Comparison of ENCODE assay signal across 8 cellular contexts in the genomic region with DNA sequence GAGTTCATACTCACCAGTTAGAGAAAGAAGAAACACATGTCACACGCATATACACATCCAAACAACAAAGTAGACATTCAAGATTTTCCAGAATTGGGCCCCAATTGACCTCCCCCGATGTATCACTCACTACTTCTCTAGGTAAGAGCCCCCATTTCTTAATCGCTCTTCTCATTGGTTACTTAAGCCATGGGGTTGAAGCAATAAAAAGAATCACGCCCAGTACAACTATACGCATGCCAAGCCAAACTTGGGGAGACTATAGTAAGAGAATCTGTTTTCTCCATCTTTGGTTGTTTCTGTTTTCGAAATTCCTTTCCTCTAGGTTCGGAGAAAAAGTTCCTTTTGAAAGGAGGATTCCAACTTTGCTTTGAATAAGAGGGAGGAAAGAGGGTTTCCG. TPM values are rescaled to one million over a fixed set of nuclear protein-coding genes. Genes with fewer than 3 reads are reported as not detected.
DNase-seq lines count a peak whose midpoint lies in the region; ATAC-seq, FAIRE-seq and TF ChIP-seq lines count a peak whose summit lies in the region.

No MANE protein-coding gene starts in this region.

- H3K4me3 ChIP-seq in K562 (peak overlapping the region; percentile 63), kidney epithelial cell (ENCODE audit: low read depth, low read length) (peak overlapping the region; percentile 98)

- intact Hi-C loops in K562 (cut with micrococcal nuclease), result no loop called here

- H3K4me3 Mint-ChIP-seq in stimulated activated naive CD8-positive, alpha-beta T cell treated with anti-CD3 and anti-CD28 coated beads, Interleukin-15, Interleukin-2, amounts not matched to agents 100 ng/mL and 50 ng/mL, for 24 hours, result peak overlapping the region; percentile 95

- H3K27me3 ChIP-seq in K562 (ENCODE audit: control insufficient read depth in 2 of 2, insufficient read depth in 2 of 2, low read length in 2 of 2) (no peaks in the 10 kb centered on the region; a peak in 2 of 5 replicates), kidney epithelial cell (ENCODE audit: control insufficient read depth, insufficient read depth, low read length) (no peaks in the 10 kb centered on the region)

- peak; percentile 32 for DNase-seq in EL
- DNase-seq in LoVo (ENCODE audit: low spot score), result peak; percentile 23
- DNase-seq in K562 (ENCODE audit: extremely low read depth in 1 of 4, low spot score in 3 of 4), result peak in 2 of 4 experiments; percentile 17 to 32
- no peak for DNase-seq in kidney epithelial cell (ENCODE audit: low read depth)
- DNase-seq in HuH-7.5 (ENCODE audit: low spot score), result no peak
- DNase-seq in NCI-H774 (lab: John Stamatoyannopoulos, UW), result no peak
- no peak for DNase-seq in HTR-8/SVneo (ENCODE audit: insufficient read length, low spot score)

- H3K36me3 ChIP-seq in K562 (ENCODE audit: control insufficient read depth, insufficient read depth, low read length), result peaks cover 26% of the 10 kb centered on the region
- H3K36me3 ChIP-seq in kidney epithelial cell (ENCODE audit: control insufficient read depth, insufficient read depth, low read length), result no peaks in the 10 kb centered on the region

- no peak for TF ChIP-seq RAD21 in K562 (CRISPR knock-in tag; conservative IDR thresholded peaks at IDR 0.05 in 1 of 2, IDR thresholded peaks at IDR 0.05 in 1 of 2)

- H3K27me3 Mint-ChIP-seq in stimulated activated naive CD8-positive, alpha-beta T cell treated with anti-CD3 and anti-CD28 coated beads, Interleukin-15, Interleukin-2, amounts not matched to agents 100 ng/mL and 50 ng/mL, for 24 hours, result peaks cover 30% of the 10 kb centered on the region

- H3K9ac ChIP-seq in K562 (ENCODE audit: insufficient read depth in 1 of 2, low read depth in 2 of 2, low read length in 2 of 2), result peak overlapping the region; percentile 90 to 99

- TF ChIP-seq EP300 in K562 (IDR thresholded peaks at IDR 0.05; ENCODE audit: low read length), result no peak

- peaks cover 53% of the 10 kb centered on the region for H3K79me2 ChIP-seq in K562 (ENCODE audit: control insufficient read depth, insufficient read depth, low read length)

- no peaks in the 10 kb centered on the region for H3K9me3 ChIP-seq in K562 (replicated peaks; ENCODE audit: control insufficient read depth, insufficient read depth, low read depth, low read length)

- TSS peak; percentile 78 for BruUV-seq in K562 (replicated peaks; lab: Mats Ljungman, UMichigan)

- peaks cover 41% of the 10 kb centered on the region for H3K4me1 Mint-ChIP-seq in stimulated activated naive CD8-positive, alpha-beta T cell treated with anti-CD3 and anti-CD28 coated beads, Interleukin-15, Interleukin-2, amounts not matched to agents 100 ng/mL and 50 ng/mL, for 24 hours (ENCODE audit: low read depth)

- TF ChIP-seq POLR2A in K562 (conservative IDR thresholded peaks at IDR 0.05), result no peak

- H2AFZ ChIP-seq in K562 (ENCODE audit: low read depth, low read length), result peak overlapping the region; percentile 88

- FAIRE-seq in K562 (lab: Jason Lieb, UNC), result no peak
- no peak for FAIRE-seq in HTR-8/SVneo (lab: Jason Lieb, UNC)

- no peaks in the 10 kb centered on the region for H3K9me3 Mint-ChIP-seq in stimulated activated naive CD8-positive, alpha-beta T cell treated with anti-CD3 and anti-CD28 coated beads, Interleukin-15, Interleukin-2, amounts not matched to agents 100 ng/mL and 50 ng/mL, for 24 hours

- peaks cover 43% of the 10 kb centered on the region for H3K36me3 Mint-ChIP-seq in stimulated activated naive CD8-positive, alpha-beta T cell treated with anti-CD3 and anti-CD28 coated beads, Interleukin-15, Interleukin-2, amounts not matched to agents 100 ng/mL and 50 ng/mL, for 24 hours (ENCODE audit: low read depth)

- no peaks in the 10 kb centered on the region for H3K9me1 ChIP-seq in K562 (ENCODE audit: control insufficient read depth, insufficient read depth, low read length)

- H3K27ac ChIP-seq in K562 (ENCODE audit: extremely low read depth, low read depth, low read length), result peak overlapping the region; percentile 73

- under 1% methylated on average over 8 of the region's 8 CpGs for WGBS in K562 (ENCODE audit: insufficient coverage, low coverage, missing lambda C conversion rate)

- H4K20me1 ChIP-seq in K562 (replicated peaks; ENCODE audit: control insufficient read depth, insufficient read depth, low read length), result no peaks in the 10 kb centered on the region; the same call in 1 of the 2 replicates

- POLR2A ChIA-PET in K562 (lab: Yijun Ruan, JAX), result interaction anchor here (1.4 kb wide), 1 partner anchor 33 kb away, joined by 3 read pairs; the partner anchor contains the start of gene SYNRG

- peak overlapping the region; percentile 89 for H3K27ac Mint-ChIP-seq in stimulated activated naive CD8-positive, alpha-beta T cell treated with anti-CD3 and anti-CD28 coated beads, Interleukin-15, Interleukin-2, amounts not matched to agents 100 ng/mL and 50 ng/mL, for 24 hours

- peak overlapping the region; percentile 84 for H3K4me2 ChIP-seq in K562 (ENCODE audit: insufficient read depth, low read length)

- TF ChIP-seq CTCF in K562 (IDR thresholded peaks at IDR 0.05 in 2 of 3, conservative IDR thresholded peaks at IDR 0.05 in 1 of 3; ENCODE audit: insufficient read depth in 2 of 3, low read depth in 1 of 3, low read length in 3 of 3) (no peak), kidney epithelial cell (IDR thresholded peaks at IDR 0.05; ENCODE audit: insufficient read depth, low read length, poor library complexity, severe bottlenecking) (no peak)

- ATAC-seq in K562, result peak; percentile 50

- in situ Hi-C loops in K562 (cut with MboI), result no loop called here

- H3K4me1 ChIP-seq in K562 (replicated peaks in 1 of 2; ENCODE audit: control insufficient read depth in 2 of 2, insufficient read depth in 2 of 2, low read length in 2 of 2), result peaks cover 7 to 12% of the 10 kb centered on the region in 2 experiments; a peak in 4 of 5 replicates

- CTCF ChIA-PET in K562 (lab: Yijun Ruan, JAX; ENCODE audit: low intra/inter-chr PET ratio), result no interaction called here

TF ChIP-seq in K562, 482 proteins besides CTCF, POLR2A, EP300 and RAD21:
- TF ChIP-seq FOXJ2 (tag; IDR thresholded peaks at IDR 0.05), result 0 out of 2 replicates have a peak, but pooled peaks have one; percentile 1
- TF ChIP-seq, protein P1, sequence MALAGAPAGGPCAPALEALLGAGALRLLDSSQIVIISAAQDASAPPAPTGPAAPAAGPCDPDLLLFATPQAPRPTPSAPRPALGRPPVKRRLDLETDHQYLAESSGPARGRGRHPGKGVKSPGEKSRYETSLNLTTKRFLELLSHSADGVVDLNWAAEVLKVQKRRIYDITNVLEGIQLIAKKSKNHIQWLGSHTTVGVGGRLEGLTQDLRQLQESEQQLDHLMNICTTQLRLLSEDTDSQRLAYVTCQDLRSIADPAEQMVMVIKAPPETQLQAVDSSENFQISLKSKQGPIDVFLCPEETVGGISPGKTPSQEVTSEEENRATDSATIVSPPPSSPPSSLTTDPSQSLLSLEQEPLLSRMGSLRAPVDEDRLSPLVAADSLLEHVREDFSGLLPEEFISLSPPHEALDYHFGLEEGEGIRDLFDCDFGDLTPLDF (CRISPR knock-in tag; IDR thresholded peaks at IDR 0.05), result 0 out of 2 replicates have a peak, but pooled peaks have one; percentile 2
- no peak for TF ChIP-seq ATF7 (IDR thresholded peaks at IDR 0.05)
- TF ChIP-seq GTF2A2 (tag; IDR thresholded peaks at IDR 0.05), result no peak
- no peak for TF ChIP-seq POLR2AphosphoS5 (IDR thresholded peaks at IDR 0.05; ENCODE audit: control insufficient read depth, insufficient read depth, low read depth, low read length)

RNA-seq across cellular contexts. Expression of gene DDX52, which starts 0.5 kb away (rescaled TPM):
- 43.4 and 169 TPM in 2 replicates for total RNA-seq in K562 (2011; cell fraction: chromatin; rRNA removed; ENCODE audit: low replicate concordance)
- total RNA-seq in K562 (2011; cell fraction: nucleolus; rRNA removed), result 26.5 and 30.1 TPM in 2 replicates
- total RNA-seq in K562 (2011; cell fraction: nucleoplasm; rRNA removed), result 63.9 and 100 TPM in 2 replicates
- total RNA-seq in K562 (2014; rRNA removed) (19.1 and 22.1 TPM in 2 replicates), K562 (2014; rRNA removed; fragmentation: Illumina TruSeq; extraction: Trizol) (50.5 and 59.2 TPM in 2 replicates), K562 (2015; rRNA removed; fragmentation: Illumina TruSeq; extraction: Trizol) (33.3 and 39.5 TPM in 2 replicates), K562 (2021) (37.0 and 37.6 TPM in 2 replicates), kidney epithelial cell (35.6 and 38.1 TPM in 2 replicates)
- polyA plus RNA-seq in K562 (2011; rRNA removed) (11.6 and 22.0 TPM in 2 replicates), K562 (2014; fragmentation: Illumina TruSeq; extraction: Trizol) (38.3 and 50.1 TPM in 2 replicates), K562 (2014; fragmentation: Nextera tagmentation; extraction: Ambion mirVana) (10 to 100 TPM; 30.2 to 34.8 TPM), K562 (2014; rRNA removed) (20.8 and 24.2 TPM in 2 replicates)
- polyA plus RNA-seq in K562 (2011; cell fraction: cytosol; rRNA removed), result 7.6 and 13.0 TPM in 2 replicates
- 17.6 and 28.7 TPM in 2 replicates for polyA plus RNA-seq in K562 (2011; cell fraction: nucleus; rRNA removed)
- 20.0 and 20.6 TPM in 2 replicates for polyA plus RNA-seq in K562 (2012)
- 25.0 and 39.3 TPM in 2 replicates for polyA minus RNA-seq in K562 (2011; rRNA and poly(A)+ RNA removed)
- 5.3 and 19.6 TPM in 2 replicates for polyA minus RNA-seq in K562 (2011; cell fraction: cytosol; rRNA and poly(A)+ RNA removed)
- polyA minus RNA-seq in K562 (2011; cell fraction: nucleus; rRNA and poly(A)+ RNA removed), result 18.3 and 19.4 TPM in 2 replicates

RNA-seq across cellular contexts. Expression of gene SYNRG, which starts 33.5 kb away (rescaled TPM):
- 55.6 and 121 TPM in 2 replicates for total RNA-seq in K562 (2011; cell fraction: chromatin; rRNA removed; ENCODE audit: low replicate concordance)
- 27.5 and 28.2 TPM in 2 replicates for total RNA-seq in K562 (2011; cell fraction: nucleolus; rRNA removed)
- 53.9 and 82.8 TPM in 2 replicates for total RNA-seq in K562 (2011; cell fraction: nucleoplasm; rRNA removed)
- 10.6 and 13.8 TPM in 2 replicates for total RNA-seq in K562 (2014; rRNA removed)
- 15.1 and 16.9 TPM in 2 replicates for total RNA-seq in K562 (2014; rRNA removed; fragmentation: Illumina TruSeq; extraction: Trizol)
- 17.6 and 19.7 TPM in 2 replicates for total RNA-seq in K562 (2015; rRNA removed; fragmentation: Illumina TruSeq; extraction: Trizol)
- total RNA-seq in K562 (2021), result 27.8 and 28.2 TPM in 2 replicates
- 11.7 and 18.4 TPM in 2 replicates for polyA plus RNA-seq in K562 (2011; rRNA removed)
- 9.0 and 10.7 TPM in 2 replicates for polyA plus RNA-seq in K562 (2011; cell fraction: cytosol; rRNA removed)
- polyA plus RNA-seq in K562 (2011; cell fraction: nucleus; rRNA removed), result 17.1 and 23.3 TPM in 2 replicates
- polyA plus RNA-seq in K562 (2012), result 15.0 and 16.0 TPM in 2 replicates
- polyA plus RNA-seq in K562 (2014; fragmentation: Illumina TruSeq; extraction: Trizol), result 21.8 and 23.4 TPM in 2 replicates
- 1 to 10 TPM; 2.9 to 4.9 TPM for polyA plus RNA-seq in K562 (2014; fragmentation: Nextera tagmentation; extraction: Ambion mirVana)
- polyA plus RNA-seq in K562 (2014; rRNA removed), result 13.4 and 13.6 TPM in 2 replicates
- polyA minus RNA-seq in K562 (2011; rRNA and poly(A)+ RNA removed), result 25.8 and 38.7 TPM in 2 replicates
- 13.6 and 29.6 TPM in 2 replicates for polyA minus RNA-seq in K562 (2011; cell fraction: cytosol; rRNA and poly(A)+ RNA removed)
- polyA minus RNA-seq in K562 (2011; cell fraction: nucleus; rRNA and poly(A)+ RNA removed), result 19.2 and 20.6 TPM in 2 replicates
- total RNA-seq in kidney epithelial cell, result 21.1 and 25.1 TPM in 2 replicates

Comparison
In these comparisons a context has a peak if more than half of its experiments do, and no peak if none do; other contexts are left out.
1. DNase-seq: peak in EL (single experiment) and LoVo (single experiment); none in kidney epithelial cell (single experiment), HuH-7.5 (single experiment), NCI-H774 (single experiment) and HTR-8/SVneo (single experiment).